Comparison of ENCODE assay signal across 13 cellular contexts in genomic region chr2:25473758-25474335, GRCh38.
A peak's percentile ranks its signal among the peaks of the same experiment; 100 is the strongest.
DNase-seq lines count a peak whose midpoint lies in the region; ATAC-seq and TF ChIP-seq lines count a peak whose summit lies in the region.
"Had no signal": no experiment of that assay in that cellular context is flagged by ENCODE, and none has a peak within 500 bp of the region (broad histone marks: within the 10 kb centered on the region; RNA-seq: fewer than 3 reads in every experiment).

No MANE protein-coding gene starts in this region.

- ATAC-seq in stimulated activated effector memory CD8-positive, alpha-beta T cell treated with anti-CD3 and anti-CD28 coated beads, Interleukin-12 subunit alpha, Interleukin-12 subunit beta, amount 100 ng/mL, for 72 hours, result no peak
- ATAC-seq in HG02759 (IDR thresholded peaks at IDR 0.05; ENCODE audit: unreplicated experiment) (no peak), HG02852 (IDR thresholded peaks at IDR 0.05; ENCODE audit: unreplicated experiment) (no peak), upper lobe of left lung (ENCODE audit: low FRiP score in 2 of 2) (no peak)
- ATAC-seq: mucosa of descending colon had no signal

- DNase-seq in NCI-H748 (lab: John Stamatoyannopoulos, UW; ENCODE audit: unreplicated experiment) (peak; percentile 56), NCI-H748 treated with DMSO at 0.1 percent for 48 hours (lab: John Stamatoyannopoulos, UW) (no peak), NCI-H510A treated with DMSO at 0.1 percent for 48 hours (lab: John Stamatoyannopoulos, UW) (peak; percentile 64), epithelial cell of proximal tubule (ENCODE audit: low read depth) (peak; percentile 63), upper lobe of left lung (no peak)
- DNase-seq in stimulated activated effector memory CD8-positive, alpha-beta T cell treated with anti-CD3 and anti-CD28 coated beads, Interleukin-12 subunit alpha, Interleukin-12 subunit beta, amount 100 ng/mL, for 72 hours (ENCODE audit: low spot score in 2 of 2), result no peak
- DNase-seq: activated gamma-delta T cell treated with Interleukin-2 at 50 U/mL for 16 hours; mucosa of descending colon; NCI-H1930; stimulated activated CD4-positive, alpha-beta T cell treated with anti-CD3 and anti-CD28 coated beads, Interleukin-15, amount 100 ng/mL, for 24 hours; T1000 had no signal

- H3K4me3 ChIP-seq in epithelial cell of proximal tubule (ENCODE audit: low read depth, low read length) (peak overlapping the region; percentile 12), upper lobe of left lung (no peak overlapping the region)
- H3K4me3 ChIP-seq: mucosa of descending colon had no signal

- no peak for TF ChIP-seq POLR2A in upper lobe of left lung (IDR thresholded peaks at IDR 0.05)

- no peak for TF ChIP-seq EP300 in upper lobe of left lung (IDR thresholded peaks at IDR 0.05)

- WGBS in upper lobe of left lung, 2 donors, result 54 to 63% methylated on average over 12 of the region's 12 CpGs

- TF ChIP-seq CTCF in epithelial cell of proximal tubule (conservative IDR thresholded peaks at IDR 0.05; ENCODE audit: low read depth, low read length), result no peak
- no peak for TF ChIP-seq CTCF in upper lobe of left lung (IDR thresholded peaks at IDR 0.05)

- peak overlapping the region; percentile 5 for H3K27ac Mint-ChIP-seq in stimulated activated effector memory CD8-positive, alpha-beta T cell treated with anti-CD3 and anti-CD28 coated beads, Interleukin-12 subunit alpha, Interleukin-12 subunit beta, amount 100 ng/mL, for 72 hours

- no peaks in the 10 kb centered on the region for H3K27me3 ChIP-seq in upper lobe of left lung

- H3K36me3 Mint-ChIP-seq in stimulated activated effector memory CD8-positive, alpha-beta T cell treated with anti-CD3 and anti-CD28 coated beads, Interleukin-12 subunit alpha, Interleukin-12 subunit beta, amount 100 ng/mL, for 72 hours, result no peaks in the 10 kb centered on the region

- no peak overlapping the region for H3K4me3 Mint-ChIP-seq in stimulated activated effector memory CD8-positive, alpha-beta T cell treated with anti-CD3 and anti-CD28 coated beads, Interleukin-12 subunit alpha, Interleukin-12 subunit beta, amount 100 ng/mL, for 72 hours

- no peak overlapping the region for H3K27ac ChIP-seq in upper lobe of left lung

- peaks cover 0 to 10% (median 4%) of the 10 kb centered on the region in 4 donors for H3K9me3 ChIP-seq in upper lobe of left lung

- H3K36me3 ChIP-seq in upper lobe of left lung, result no peaks in the 10 kb centered on the region

- no peaks in the 10 kb centered on the region for H3K9me3 Mint-ChIP-seq in stimulated activated effector memory CD8-positive, alpha-beta T cell treated with anti-CD3 and anti-CD28 coated beads, Interleukin-12 subunit alpha, Interleukin-12 subunit beta, amount 100 ng/mL, for 72 hours

- no peaks in the 10 kb centered on the region for H3K4me1 Mint-ChIP-seq in stimulated activated effector memory CD8-positive, alpha-beta T cell treated with anti-CD3 and anti-CD28 coated beads, Interleukin-12 subunit alpha, Interleukin-12 subunit beta, amount 100 ng/mL, for 72 hours

- peaks cover 0 to 6% (median 0%) of the 10 kb centered on the region in 4 donors for H3K4me1 ChIP-seq in upper lobe of left lung

Comparison
In these comparisons a context has a peak if more than half of its experiments do, and no peak if none do; other contexts are left out.
1. DNase-seq: peak in NCI-H748 (single experiment), NCI-H510A treated with DMSO at 0.1 percent for 48 hours (single experiment) and epithelial cell of proximal tubule (single experiment); none in NCI-H748 treated with DMSO at 0.1 percent for 48 hours (single experiment), stimulated activated effector memory CD8-positive, alpha-beta T cell treated with anti-CD3 and anti-CD28 coated beads, Interleukin-12 subunit alpha, Interleukin-12 subunit beta, amount 100 ng/mL, for 72 hours (0 of 2) and upper lobe of left lung (0 of 2).